ENCODE assay signal across 8 cellular contexts in the genomic region with DNA sequence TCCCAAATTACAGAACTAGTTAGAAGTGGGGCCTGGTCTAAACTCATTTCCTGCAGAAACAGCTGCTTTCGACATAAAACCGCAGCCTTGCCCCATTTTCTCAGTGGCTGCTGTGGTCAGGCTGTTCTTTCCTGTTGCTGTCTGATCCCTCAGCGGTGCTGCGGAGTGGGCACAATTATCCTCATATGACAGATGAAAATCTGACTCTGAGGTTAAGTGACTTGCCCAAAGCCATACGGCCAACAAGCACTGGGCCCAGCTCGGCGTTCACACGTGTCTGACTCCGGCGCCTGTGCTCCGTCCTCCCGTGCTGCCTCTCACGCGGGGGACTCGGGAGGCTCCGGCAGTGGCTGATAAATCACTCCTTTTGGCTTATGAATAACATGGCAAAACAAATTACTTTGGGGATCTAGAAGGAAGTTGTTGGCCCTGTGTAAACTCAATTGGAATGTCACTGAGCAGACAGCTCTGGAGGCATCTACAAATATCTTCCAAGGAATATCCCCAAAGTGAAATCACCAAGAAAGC.
A peak's percentile ranks its signal among the peaks of the same experiment; 100 is the strongest.
DNase-seq lines count a peak whose midpoint lies in the region; ATAC-seq lines count a peak whose summit lies in the region.

No MANE protein-coding gene starts in this region.

- CTCF ChIA-PET in activated naive CD4-positive, alpha-beta T cell treated with anti-CD3 and anti-CD28 coated beads for 36 hours (lab: Charles Lee): interaction anchor here (0.6 to 2.6 kb wide), 4 partner anchors 20 to 1856 kb away, joined by 3 to 11 read pairs (median 6); no protein-coding TSS in a partner anchor

- H3K27ac ChIP-seq in SK-N-MC: no peak overlapping the region

- peak overlapping the region; percentile 20 for H3K27ac Mint-ChIP-seq in activated naive CD4-positive, alpha-beta T cell treated with anti-CD3 and anti-CD28 coated beads for 36 hours

- H3K27me3 Mint-ChIP-seq in activated naive CD4-positive, alpha-beta T cell treated with anti-CD3 and anti-CD28 coated beads for 36 hours (ENCODE audit: low read depth): no peaks in the 10 kb centered on the region

- intact Hi-C loops in activated naive CD4-positive, alpha-beta T cell treated with anti-CD3 and anti-CD28 coated beads for 36 hours (cut with micrococcal nuclease): loop anchor here (1.0 to 5.0 kb wide), 4 partner anchors 20 to 949 kb away; no protein-coding TSS in a partner anchor
- intact Hi-C loops in left colon (cut with DNase I, micrococcal nuclease): no loop called here

- DNase-seq in Ammon's horn (ENCODE audit: low spot score) (peak; percentile 73), SK-N-MC (ENCODE audit: low read depth, low spot score) (peak; percentile 48), left colon (peak; percentile 63 to 66)
- peak; percentile 92 for DNase-seq in activated naive CD4-positive, alpha-beta T cell treated with anti-CD3 and anti-CD28 coated beads for 36 hours
- DNase-seq in stimulated activated CD8-positive, alpha-beta memory T cell treated with anti-CD3 and anti-CD28 coated beads, Interleukin-12 subunit alpha, Interleukin-12 subunit beta, amount 100 ng/mL, for 24 hours (ENCODE audit: extremely low read depth): peak; percentile 57

- no peaks in the 10 kb centered on the region for H3K36me3 Mint-ChIP-seq in activated naive CD4-positive, alpha-beta T cell treated with anti-CD3 and anti-CD28 coated beads for 36 hours (ENCODE audit: low read depth)

- ATAC-seq in HG02588 (IDR thresholded peaks at IDR 0.05; ENCODE audit: unreplicated experiment) (peak; percentile 53), left colon (peak; percentile 45), GM19455 (IDR thresholded peaks at IDR 0.05; ENCODE audit: unreplicated experiment) (no peak), HG03280 (IDR thresholded peaks at IDR 0.05; ENCODE audit: unreplicated experiment) (no peak)

- no peaks in the 10 kb centered on the region for H3K9me3 ChIP-seq in SK-N-MC (ENCODE audit: low read depth, low read length)

- peak overlapping the region; percentile 33 for H3K4me3 Mint-ChIP-seq in activated naive CD4-positive, alpha-beta T cell treated with anti-CD3 and anti-CD28 coated beads for 36 hours

- H3K4me3 ChIP-seq in SK-N-MC: peak overlapping the region; percentile 43; the same call in 1 of the 2 replicates

- H3K36me3 ChIP-seq in SK-N-MC (ENCODE audit: insufficient read depth, low read length): no peaks in the 10 kb centered on the region

- H3K4me1 Mint-ChIP-seq in activated naive CD4-positive, alpha-beta T cell treated with anti-CD3 and anti-CD28 coated beads for 36 hours (ENCODE audit: low read depth): peaks cover 46% of the 10 kb centered on the region

- H3K9me3 Mint-ChIP-seq in activated naive CD4-positive, alpha-beta T cell treated with anti-CD3 and anti-CD28 coated beads for 36 hours: no peaks in the 10 kb centered on the region

- H3K9ac ChIP-seq in SK-N-MC (ENCODE audit: insufficient read length): no peak overlapping the region

Comparison
In these comparisons a context has a peak if more than half of its experiments do, and no peak if none do; other contexts are left out.
1. ATAC-seq: peak in HG02588 (single experiment) and left colon (single experiment); none in GM19455 (single experiment) and HG03280 (single experiment).
2. Peak in every context shown above with its lines, with median percentiles within 50 percentile points of each other: DNase-seq.